In genomic region chrX:38704146-38704882, GRCh38 we compare ENCODE assay signal across 1 cellular context.
TF ChIP-seq lines count a peak whose summit lies in the region.

No MANE protein-coding gene starts in this region.

TF ChIP-seq in A549, 52 proteins besides CTCF, POLR2A, EP300 and RAD21 (continued from another document):
- TF ChIP-seq REST (IDR thresholded peaks at IDR 0.05) (no peak), NPAS2 (CRISPR knock-in tag; IDR thresholded peaks at IDR 0.05; ENCODE audit: borderline replicate concordance) (no peak)
